In the genomic region with DNA sequence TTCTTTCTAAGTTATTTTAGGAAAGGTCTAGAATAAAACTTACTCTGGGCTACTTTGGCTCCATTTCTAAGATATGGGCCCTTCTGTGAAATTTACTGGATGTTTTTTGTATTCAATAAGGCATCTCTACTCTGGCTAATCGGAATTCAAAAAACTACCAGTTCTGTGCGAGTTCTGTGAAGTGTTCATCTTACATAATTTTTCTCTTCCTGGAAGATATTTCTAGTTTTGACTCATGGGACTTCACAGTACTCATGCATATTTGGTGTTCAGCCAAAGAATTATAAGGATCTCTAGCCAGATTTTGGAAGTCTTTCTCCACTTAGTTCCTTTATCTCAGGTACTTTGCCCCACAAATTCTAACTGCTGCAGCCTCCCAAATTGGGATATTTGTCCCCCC, we compare ENCODE assay signal across 10 cellular contexts. TPM values are rescaled to one million over a fixed set of nuclear protein-coding genes. Genes with fewer than 3 reads are reported as not detected.
A peak's percentile ranks its signal among the peaks of the same experiment; 100 is the strongest.
DNase-seq lines count a peak whose midpoint lies in the region; ATAC-seq and TF ChIP-seq lines count a peak whose summit lies in the region.
"Had no signal": no experiment of that assay in that cellular context is flagged by ENCODE, and none has a peak within 500 bp of the region (broad histone marks: within the 10 kb centered on the region; RNA-seq: fewer than 3 reads in every experiment).

No MANE protein-coding gene starts in this region.

- no peak for TF ChIP-seq CTCF in choroid plexus epithelial cell (conservative IDR thresholded peaks at IDR 0.05; ENCODE audit: low read depth, low read length)

- H3K27me3 Mint-ChIP-seq in IgD-negative memory B cell, result no peaks in the 10 kb centered on the region

- intact Hi-C loops in sciatic nerve (cut with DNase I) (no loop called here), posterior cingulate gyrus (cut with DNase I) (no loop called here)

- peaks cover 40 to 48% (median 47%) of the 10 kb centered on the region in 3 donors for H3K4me1 Mint-ChIP-seq in IgD-negative memory B cell

- ATAC-seq in sciatic nerve (peak; percentile 92), HG03460 (IDR thresholded peaks at IDR 0.05; ENCODE audit: unreplicated experiment) (no peak), GM18505 (IDR thresholded peaks at IDR 0.05; ENCODE audit: unreplicated experiment) (no peak)

- H3K9me3 Mint-ChIP-seq in IgD-negative memory B cell, result no peaks in the 10 kb centered on the region

- H3K4me3 ChIP-seq in choroid plexus epithelial cell (ENCODE audit: low read depth, low read length), result no peak overlapping the region

- peak overlapping the region in 2 of 3 donors; percentile 48 to 69 for H3K27ac Mint-ChIP-seq in IgD-negative memory B cell

- TF ChIP-seq POLR2A in GM18505 (IDR thresholded peaks at IDR 0.05; ENCODE audit: borderline replicate concordance, extremely low read depth, insufficient read depth, insufficient read length), result no peak

- no peaks in the 10 kb centered on the region for H3K36me3 Mint-ChIP-seq in IgD-negative memory B cell

- peak; percentile 71 for DNase-seq in ELR (ENCODE audit: low read depth)
- DNase-seq in choroid plexus epithelial cell (ENCODE audit: low read depth), result peak; percentile 82
- DNase-seq in sciatic nerve (ENCODE audit: low spot score), result no peak
- DNase-seq in posterior cingulate gyrus, result no peak
- DNase-seq in DMS53 (lab: John Stamatoyannopoulos, UW), result no peak
- DNase-seq: activated CD4-positive, alpha-beta T cell treated with anti-CD3 and anti-CD28 coated beads for 48 hours; hypothalamus had no signal

- H3K4me3 Mint-ChIP-seq in IgD-negative memory B cell, result peak overlapping the region in 2 of 4 donors; percentile 61

RNA-seq across cellular contexts. Expression of gene MBNL1, which starts 46.4 kb away (rescaled TPM):
- 200 TPM for polyA plus RNA-seq in IgD-negative memory B cell
- 215 TPM for total RNA-seq in sciatic nerve

Comparison
In these comparisons a context has a peak if more than half of its experiments do, and no peak if none do; other contexts are left out.
1. DNase-seq: peak in ELR (single experiment) and choroid plexus epithelial cell (single experiment); none in sciatic nerve (single experiment), posterior cingulate gyrus (0 of 10) and DMS53 (single experiment).